Comparison of ENCODE assay signal across 8 cellular contexts in the genomic region with DNA sequence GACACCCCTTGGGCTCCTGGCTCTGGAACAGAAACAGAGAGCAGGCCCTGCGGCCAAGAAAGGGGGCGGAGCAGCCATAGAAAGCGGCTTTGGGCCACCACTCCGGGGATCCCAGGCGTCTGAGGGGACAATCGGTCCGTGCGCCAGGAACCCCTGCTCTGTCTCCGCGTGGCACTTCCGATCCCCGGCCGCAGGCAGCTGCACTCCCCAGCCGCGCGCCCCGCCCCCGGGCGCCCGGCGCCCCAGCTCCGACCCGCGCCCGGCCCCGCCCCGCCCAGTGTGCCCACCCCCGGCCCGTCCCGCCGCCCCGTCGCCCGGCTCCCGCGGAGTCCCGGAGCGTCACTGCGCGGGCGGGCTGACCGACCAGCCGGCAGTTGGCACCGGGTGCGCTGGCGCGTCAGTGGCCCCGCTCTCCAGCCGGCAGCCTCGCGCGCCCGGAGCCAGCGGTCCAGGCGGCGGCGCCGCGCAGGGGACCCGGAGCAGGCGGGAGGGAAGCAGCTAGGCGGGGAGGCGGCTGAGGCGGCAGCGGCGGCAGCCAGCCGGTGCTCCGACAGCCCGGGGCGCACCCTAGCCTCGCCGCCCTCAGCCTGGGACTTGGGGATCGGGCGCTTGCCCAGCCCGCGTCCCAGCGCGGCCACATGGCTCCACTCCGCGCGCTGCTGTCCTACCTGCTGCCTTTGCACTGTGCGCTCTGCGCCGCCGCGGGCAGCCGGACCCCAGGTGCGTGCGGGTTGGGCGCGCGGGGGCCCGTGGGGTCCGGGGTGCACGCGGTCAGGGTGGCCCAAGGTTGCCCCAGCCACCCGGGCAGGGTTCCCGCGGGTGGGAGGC. TPM values are rescaled to one million over a fixed set of nuclear protein-coding genes. Genes with fewer than 3 reads are reported as not detected.
A peak's percentile ranks its signal among the peaks of the same experiment; 100 is the strongest.
DNase-seq lines count a peak whose midpoint lies in the region; ATAC-seq and TF ChIP-seq lines count a peak whose summit lies in the region.

TSS of gene ADAMTS14 (plus strand) at position 342 of the 828 bp plus-strand sequence. CDS start at position 639, 297 bp downstream.

- WGBS in neuronal stem cell (ENCODE audit: extremely low coverage in 2 of 2, insufficient read length in 2 of 2, insufficient replicate concordance in 1 of 2), 2 donors: no CpG with 5 or more reads among the region's 99 CpGs

- peak within 1 kb of the TSS; percentile 21 for H3K23ac ChIP-seq in neuronal stem cell (ENCODE audit: low read depth, low read length, poor library complexity)

- peak within 1 kb of the TSS; percentile 85 for H3K4me2 ChIP-seq in neuronal stem cell (ENCODE audit: insufficient read depth, low read length, poor library complexity, severe bottlenecking)

- H3K4me3 ChIP-seq in neuronal stem cell (ENCODE audit: low read length in 2 of 2): peak within 1 kb of the TSS; percentile 37 to 82

- no peaks in the 10 kb centered on the region for H3K9me3 Mint-ChIP-seq in activated T-cell treated with anti-CD3 and anti-CD28 coated beads, Interleukin-2, amount 50 U/mL, for 72 hours
- H3K9me3 Mint-ChIP-seq in glutamatergic neuron (ENCODE audit: unreplicated experiment): peaks cover 12% of the 10 kb centered on the region

- H3K36me3 Mint-ChIP-seq in activated T-cell treated with anti-CD3 and anti-CD28 coated beads, Interleukin-2, amount 50 U/mL, for 72 hours (ENCODE audit: insufficient read depth in 2 of 2): peaks cover 0 to 2% of the 10 kb centered on the region in 2 donors
- H3K36me3 Mint-ChIP-seq in glutamatergic neuron (ENCODE audit: unreplicated experiment): peaks cover 7% of the 10 kb centered on the region

- H4K91ac ChIP-seq in neuronal stem cell (ENCODE audit: low read depth, low read length, poor library complexity): no peak within 1 kb of the TSS

- peak within 1 kb of the TSS; percentile 47 for H3K9ac ChIP-seq in neuronal stem cell (ENCODE audit: low read depth, low read length, poor library complexity)

- H2BK120ac ChIP-seq in neuronal stem cell (ENCODE audit: low read depth, low read length): no peak within 1 kb of the TSS

- H2BK15ac ChIP-seq in neuronal stem cell (ENCODE audit: low read length): no peak within 1 kb of the TSS

- H2BK12ac ChIP-seq in neuronal stem cell (ENCODE audit: low read length): no peak within 1 kb of the TSS

- no peak within 1 kb of the TSS for H4K8ac ChIP-seq in neuronal stem cell (ENCODE audit: low read depth, low read length)

- no peak within 1 kb of the TSS for H3K27ac ChIP-seq in neuronal stem cell (replicated peaks; ENCODE audit: low read length)

- H3K27me3 Mint-ChIP-seq in activated T-cell treated with anti-CD3 and anti-CD28 coated beads, Interleukin-2, amount 50 U/mL, for 72 hours (ENCODE audit: low read depth): peaks cover 58% of the 10 kb centered on the region
- peaks cover 7% of the 10 kb centered on the region for H3K27me3 Mint-ChIP-seq in glutamatergic neuron (ENCODE audit: unreplicated experiment)

- peak within 1 kb of the TSS; percentile 82 for H2AFZ ChIP-seq in neuronal stem cell (ENCODE audit: low read length)

- no peaks in the 10 kb centered on the region for H3K79me1 ChIP-seq in neuronal stem cell (ENCODE audit: low read depth, low read length)

- no peaks in the 10 kb centered on the region for H3K9me3 ChIP-seq in neuronal stem cell (replicated peaks in 1 of 2; ENCODE audit: control insufficient read depth in 2 of 2, insufficient read depth in 1 of 2, low read depth in 1 of 2, low read length in 2 of 2)

- TF ChIP-seq CTCF in glutamatergic neuron (IDR thresholded peaks at IDR 0.05; ENCODE audit: partially characterized antibody, unreplicated experiment): no peak

- peaks cover 0 to 69% (median 24%) of the 10 kb centered on the region in 3 experiments for H3K27me3 ChIP-seq in neuronal stem cell (ENCODE audit: control insufficient read depth in 3 of 3, insufficient read depth in 3 of 3, low read depth in 1 of 3, low read length in 3 of 3)

- no peak within 1 kb of the TSS for H3K27ac Mint-ChIP-seq in activated T-cell treated with anti-CD3 and anti-CD28 coated beads, Interleukin-2, amount 50 U/mL, for 72 hours
- H3K27ac Mint-ChIP-seq in glutamatergic neuron (ENCODE audit: unreplicated experiment): peak within 1 kb of the TSS; percentile 91

- H3K36me3 ChIP-seq in neuronal stem cell (replicated peaks in 1 of 2; ENCODE audit: control insufficient read depth in 2 of 2, insufficient read depth in 2 of 2, low read length in 2 of 2): no peaks in the 10 kb centered on the region

- peak within 1 kb of the TSS; percentile 40 for H3K14ac ChIP-seq in neuronal stem cell (ENCODE audit: low read length)

- H2BK5ac ChIP-seq in neuronal stem cell (ENCODE audit: low read length): no peak within 1 kb of the TSS

- TF ChIP-seq EP300 in Ishikawa (IDR thresholded peaks at IDR 0.05; ENCODE audit: borderline replicate concordance): no peak

- no peak for TF ChIP-seq RAD21 in Ishikawa (IDR thresholded peaks at IDR 0.05; ENCODE audit: low read depth)

- DNase-seq in COLO668 (lab: John Stamatoyannopoulos, UW; ENCODE audit: unreplicated experiment) (peak; percentile 82), glutamatergic neuron (peak; percentile 68), neuronal stem cell (ENCODE audit: low spot score) (peak; percentile 44), SIG-M5 treated with dmso at 0.1 percent for 504 hours (lab: John Stamatoyannopoulos, UW; ENCODE audit: unreplicated experiment) (no peak)
- peak; percentile 33 to 38 for DNase-seq in activated T-cell treated with anti-CD3 and anti-CD28 coated beads, Interleukin-2, amount 50 U/mL, for 72 hours

- H3K4me1 Mint-ChIP-seq in activated T-cell treated with anti-CD3 and anti-CD28 coated beads, Interleukin-2, amount 50 U/mL, for 72 hours (ENCODE audit: low read depth): peaks cover 7% of the 10 kb centered on the region
- H3K4me1 Mint-ChIP-seq in glutamatergic neuron (ENCODE audit: low read depth, unreplicated experiment): peaks cover 28% of the 10 kb centered on the region

- peak within 1 kb of the TSS; percentile 68 to 69 for H3K4me3 Mint-ChIP-seq in activated T-cell treated with anti-CD3 and anti-CD28 coated beads, Interleukin-2, amount 50 U/mL, for 72 hours
- peak within 1 kb of the TSS; percentile 84 for H3K4me3 Mint-ChIP-seq in glutamatergic neuron (ENCODE audit: unreplicated experiment)

- peak; percentile 74 to 82 for ATAC-seq in activated T-cell treated with anti-CD3 and anti-CD28 coated beads, Interleukin-2, amount 50 U/mL, for 72 hours (replicated peaks in 1 of 2)
- ATAC-seq in HG02970 (IDR thresholded peaks at IDR 0.05; ENCODE audit: low FRiP score, unreplicated experiment) (no peak), HG03342 (IDR thresholded peaks at IDR 0.05; ENCODE audit: unreplicated experiment) (no peak)

- peak within 1 kb of the TSS; percentile 90 for H3K18ac ChIP-seq in neuronal stem cell (ENCODE audit: low read length)

- H3K4ac ChIP-seq in neuronal stem cell (ENCODE audit: low read length): no peak within 1 kb of the TSS

- no peak within 1 kb of the TSS for H2AK5ac ChIP-seq in neuronal stem cell (ENCODE audit: low read depth, low read length)

- peaks cover 2 to 3% of the 10 kb centered on the region in 2 donors for H3K4me1 ChIP-seq in neuronal stem cell (ENCODE audit: control insufficient read depth in 2 of 2, insufficient read depth in 1 of 2, low read depth in 1 of 2, low read length in 2 of 2)

TF ChIP-seq in Ishikawa, 13 proteins besides CTCF, POLR2A, EP300 and RAD21:
- TF ChIP-seq CEBPB (IDR thresholded peaks at IDR 0.05): no peak
- TF ChIP-seq, protein P1, sequence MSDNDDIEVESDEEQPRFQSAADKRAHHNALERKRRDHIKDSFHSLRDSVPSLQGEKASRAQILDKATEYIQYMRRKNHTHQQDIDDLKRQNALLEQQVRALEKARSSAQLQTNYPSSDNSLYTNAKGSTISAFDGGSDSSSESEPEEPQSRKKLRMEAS (IDR thresholded peaks at IDR 0.05): peak; percentile 67; the same call in 1 of the 2 replicates
TF ChIP-seq in Ishikawa: peak in this region for 1.

RNA-seq across cellular contexts. Expression of gene ADAMTS14, which starts in this region (rescaled TPM):
- total RNA-seq in activated T-cell treated with anti-CD3 and anti-CD28 coated beads, Interleukin-2, amount 50 U/mL, for 72 hours: under 1 TPM; 0.24 to 0.37 TPM
- 29.8 TPM for total RNA-seq in glutamatergic neuron (ENCODE audit: unreplicated experiment)
- polyA plus RNA-seq in neuronal stem cell (2013, experiment 1 of 2): 0.21 TPM
- 0.19 TPM for polyA plus RNA-seq in neuronal stem cell (2013, experiment 2 of 2)

Comparison
In these comparisons a context has a peak if more than half of its experiments do, and no peak if none do; other contexts are left out.
1. RNA of gene ADAMTS14 (total RNA-seq): 29.8 TPM in glutamatergic neuron (single experiment); 0.24 to 0.37 TPM in activated T-cell treated with anti-CD3 and anti-CD28 coated beads, Interleukin-2, amount 50 U/mL, for 72 hours; every median in the first group is over 10 times any median in the second.
2. Peak in DNase-seq and ATAC-seq in activated T-cell treated with anti-CD3 and anti-CD28 coated beads, Interleukin-2, amount 50 U/mL, for 72 hours; RNA of the gene not detected or under 1 TPM.